10 cellular contexts compared by ENCODE assay signal in the genomic region with DNA sequence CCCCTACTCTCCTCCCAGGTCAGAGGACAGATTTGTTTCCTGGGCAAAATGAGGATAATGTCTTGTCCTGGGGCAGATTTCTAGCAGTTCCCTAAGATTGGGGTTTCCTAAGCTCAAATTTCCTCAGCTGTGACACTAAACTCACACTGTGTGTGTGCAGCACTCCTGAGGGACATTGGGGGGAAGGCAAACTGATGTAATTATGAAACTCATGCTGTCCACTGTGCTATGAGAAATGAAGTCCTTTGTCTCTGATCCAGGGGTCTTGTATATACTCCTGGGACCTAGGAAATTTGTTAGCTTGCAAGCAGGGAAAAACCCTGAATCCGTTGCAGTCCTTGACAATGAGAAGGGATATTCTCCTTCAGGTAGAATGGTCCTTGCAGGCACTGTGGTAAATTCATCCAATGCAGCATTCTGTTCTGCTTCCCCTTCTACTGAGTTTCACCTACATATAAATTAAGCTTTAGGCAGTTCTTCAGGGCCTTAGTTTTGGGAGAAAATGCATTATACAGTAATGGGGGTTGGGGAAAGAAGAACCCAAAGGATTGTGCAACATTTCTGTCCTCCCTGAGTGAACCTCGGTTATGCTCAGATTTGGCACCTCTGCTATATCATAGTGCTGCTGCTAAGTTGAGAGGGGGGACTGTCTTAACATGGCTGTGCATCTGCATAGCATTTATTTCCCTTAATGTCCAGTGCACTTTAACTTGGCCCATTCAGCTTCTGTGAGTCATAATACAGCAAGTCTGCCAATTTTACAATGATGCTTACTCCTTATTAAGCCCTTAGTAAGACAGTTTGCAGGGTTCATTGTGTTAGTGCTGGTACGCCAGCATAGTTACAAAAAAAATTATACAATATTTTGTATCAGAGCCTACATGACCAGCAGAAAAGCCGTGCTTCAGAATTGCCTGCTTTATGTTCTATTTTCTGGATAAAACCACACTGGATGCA.
DNase-seq lines count a peak whose midpoint lies in the region; ATAC-seq, FAIRE-seq and TF ChIP-seq lines count a peak whose summit lies in the region.
"Had no signal": no experiment of that assay in that cellular context is flagged by ENCODE, and none has a peak within 500 bp of the region (broad histone marks: within the 10 kb centered on the region; RNA-seq: fewer than 3 reads in every experiment).

No MANE protein-coding gene starts in this region.

- H3K4me1 Mint-ChIP-seq in astrocyte (ENCODE audit: low read depth, unreplicated experiment): peaks cover 2% of the 10 kb centered on the region

- no peak for TF ChIP-seq CTCF in astrocyte (IDR thresholded peaks at IDR 0.05; ENCODE audit: insufficient read depth, low read depth, low read length)
- TF ChIP-seq CTCF in heart right ventricle (IDR thresholded peaks at IDR 0.05): no peak

- peak overlapping the region; percentile 50 for H3K27ac Mint-ChIP-seq in astrocyte (ENCODE audit: unreplicated experiment)
- H3K27ac Mint-ChIP-seq: activated naive CD4-positive, alpha-beta T cell treated with anti-CD3 and anti-CD28 coated beads for 36 hours had no signal

- H3K27me3 ChIP-seq in astrocyte (ENCODE audit: insufficient read depth, low read length) (no peaks in the 10 kb centered on the region), heart right ventricle (no peaks in the 10 kb centered on the region)

- no peak overlapping the region for H3K4me2 ChIP-seq in astrocyte (ENCODE audit: low read length)

- H3K4me1 ChIP-seq in astrocyte (ENCODE audit: insufficient read depth, low read length): peaks cover 2% of the 10 kb centered on the region
- H3K4me1 ChIP-seq in heart right ventricle: peaks cover 0 to 18% (median 4%) of the 10 kb centered on the region in 9 donors

- H3K79me2 ChIP-seq in astrocyte (ENCODE audit: insufficient read depth, low read length): no peaks in the 10 kb centered on the region

- intact Hi-C loops in heart right ventricle (cut with DNase I): loop anchor here in 1 of 10 donors (5.0 kb wide), 1 partner anchor 407 kb away; no protein-coding TSS in a partner anchor

- peaks cover 5% of the 10 kb centered on the region for H4K20me1 ChIP-seq in astrocyte (ENCODE audit: insufficient read depth, low read length)

- 71 to 82% methylated on average over 4 of the region's 4 CpGs for WGBS in heart right ventricle, 2 donors

- H2AFZ ChIP-seq in astrocyte (ENCODE audit: low read depth, low read length): no peak overlapping the region

- H3K4me3 ChIP-seq in astrocyte (ENCODE audit: insufficient read depth, low read depth, low read length) (no peak overlapping the region), heart right ventricle (no peak overlapping the region), skeletal muscle cell (ENCODE audit: low read depth, low read length) (no peak overlapping the region)
- H3K4me3 ChIP-seq: skin epidermis had no signal

- peaks cover 2% of the 10 kb centered on the region for H3K36me3 Mint-ChIP-seq in astrocyte (ENCODE audit: low read depth, unreplicated experiment)

- peaks cover 5% of the 10 kb centered on the region for H3K36me3 ChIP-seq in astrocyte (ENCODE audit: insufficient read depth, low read length)
- H3K36me3 ChIP-seq in heart right ventricle: peaks cover 0 to 33% (median 0%) of the 10 kb centered on the region in 9 donors

- no peaks in the 10 kb centered on the region for H3K27me3 Mint-ChIP-seq in astrocyte (ENCODE audit: low read depth, unreplicated experiment)

- H3K27ac ChIP-seq in astrocyte (ENCODE audit: low read depth, low read length): no peak overlapping the region
- H3K27ac ChIP-seq in heart right ventricle: no peak overlapping the region
- H3K27ac ChIP-seq: skin epidermis had no signal

- H3K9me3 Mint-ChIP-seq in astrocyte (ENCODE audit: unreplicated experiment): no peaks in the 10 kb centered on the region
- H3K9me3 Mint-ChIP-seq: activated naive CD4-positive, alpha-beta T cell treated with anti-CD3 and anti-CD28 coated beads for 36 hours had no signal

- H3K4me3 Mint-ChIP-seq in astrocyte (ENCODE audit: unreplicated experiment): no peak overlapping the region
- H3K4me3 Mint-ChIP-seq: activated naive CD4-positive, alpha-beta T cell treated with anti-CD3 and anti-CD28 coated beads for 36 hours had no signal

- H3K9me3 ChIP-seq in astrocyte (ENCODE audit: insufficient read depth, low read depth, low read length) (no peaks in the 10 kb centered on the region), heart right ventricle (no peaks in the 10 kb centered on the region)

- FAIRE-seq in astrocyte (lab: Jason Lieb, UNC): peak; percentile 73

- DNase-seq in HS-5 (ENCODE audit: low read depth) (peak; percentile 45), astrocyte (ENCODE audit: low read depth) (peak; percentile 87), heart right ventricle (no peak), skeletal muscle cell (ENCODE audit: low read depth) (peak; percentile 72), GDM1 (lab: John Stamatoyannopoulos, UW) (no peak), anterior cingulate cortex (lab: John Stamatoyannopoulos, UW) (no peak)
- DNase-seq: activated CD4-positive, alpha-beta T cell treated with anti-CD3 and anti-CD28 coated beads for 48 hours; activated naive CD4-positive, alpha-beta T cell treated with anti-CD3 and anti-CD28 coated beads for 36 hours had no signal

- peak; percentile 59 to 78 (median 75) for ATAC-seq in heart right ventricle
- no peak for ATAC-seq in HG02884 (IDR thresholded peaks at IDR 0.05; ENCODE audit: unreplicated experiment)

- H3K9ac ChIP-seq in astrocyte (ENCODE audit: low read length): no peak overlapping the region

Comparison
In these comparisons a context has a peak if more than half of its experiments do, and no peak if none do; other contexts are left out.
1. DNase-seq: peak in HS-5 (single experiment), astrocyte (single experiment) and skeletal muscle cell (single experiment); none in heart right ventricle (0 of 2), GDM1 (single experiment) and anterior cingulate cortex (0 of 58).